15 cellular contexts compared by ENCODE assay signal in genomic region chr7:46290374-46291061, GRCh38.
DNase-seq lines count a peak whose midpoint lies in the region; ATAC-seq and TF ChIP-seq lines count a peak whose summit lies in the region.
"Had no signal": no experiment of that assay in that cellular context is flagged by ENCODE, and none has a peak within 500 bp of the region (broad histone marks: within the 10 kb centered on the region; RNA-seq: fewer than 3 reads in every experiment).

No MANE protein-coding gene starts in this region.

- in situ Hi-C loops in GM23248 (cut with MboI) = no loop called here

- H3K27ac Mint-ChIP-seq in neural crest cell (ENCODE audit: unreplicated experiment) = peak overlapping the region; percentile 30
- H3K27ac Mint-ChIP-seq: activated T-helper 17 cell treated with anti-CD3 and anti-CD28 coated beads, Interleukin-2, amount 50 U/mL, for 72 hours; CD4-positive, CD25-positive, alpha-beta regulatory T cell; naive thymus-derived CD4-positive, alpha-beta T cell had no signal

- H2AFZ ChIP-seq in GM23248 = peak overlapping the region; percentile 17; the same call in 1 of the 2 replicates
- H2AFZ ChIP-seq in OCI-LY3 (ENCODE audit: low read depth, low read length) = peak overlapping the region; percentile 6; the same call in 1 of the 2 replicates

- no peak overlapping the region for H3K4me3 Mint-ChIP-seq in neural crest cell
- H3K4me3 Mint-ChIP-seq: activated T-helper 17 cell treated with anti-CD3 and anti-CD28 coated beads, Interleukin-2, amount 50 U/mL, for 72 hours; CD4-positive, CD25-positive, alpha-beta regulatory T cell; naive thymus-derived CD4-positive, alpha-beta T cell had no signal

- peaks cover 30% of the 10 kb centered on the region for H3F3A ChIP-seq in GM23248 (ENCODE audit: insufficient read depth)

- H3K79me2 ChIP-seq in GM23248 (ENCODE audit: insufficient read depth) (no peaks in the 10 kb centered on the region), OCI-LY3 (ENCODE audit: low read length) (no peaks in the 10 kb centered on the region)

- intact Hi-C loops in prostate gland (cut with DNase I) = no loop called here
- intact Hi-C loops in Right ventricle myocardium superior (cut with DNase I) = no loop called here

- H3K4me1 ChIP-seq in GM23248 (ENCODE audit: insufficient read depth) (peaks cover 44% of the 10 kb centered on the region), OCI-LY3 (ENCODE audit: low read length) (peaks cover 32% of the 10 kb centered on the region), prostate gland (replicated peaks) (no peaks in the 10 kb centered on the region)
- H3K4me1 ChIP-seq: spleen had no signal

- H4K20me1 ChIP-seq in GM23248 (ENCODE audit: insufficient read depth) = no peaks in the 10 kb centered on the region
- H4K20me1 ChIP-seq in OCI-LY3 (ENCODE audit: insufficient read depth, low read length) = no peaks in the 10 kb centered on the region

- no peak for TF ChIP-seq POLR2A in prostate gland (IDR thresholded peaks at IDR 0.05)

- H3K9me3 ChIP-seq in GM23248 (ENCODE audit: low read depth) (no peaks in the 10 kb centered on the region), OCI-LY3 (ENCODE audit: insufficient read depth, low read length) (no peaks in the 10 kb centered on the region), prostate gland (no peaks in the 10 kb centered on the region)
- H3K9me3 ChIP-seq: spleen had no signal

- H3K27me3 Mint-ChIP-seq in neural crest cell (ENCODE audit: low read depth) = no peaks in the 10 kb centered on the region
- H3K27me3 Mint-ChIP-seq: activated T-helper 17 cell treated with anti-CD3 and anti-CD28 coated beads, Interleukin-2, amount 50 U/mL, for 72 hours; CD4-positive, CD25-positive, alpha-beta regulatory T cell had no signal

- DNase-seq in GM23248 (no peak), neural crest cell (ENCODE audit: low read depth, low spot score) (no peak), NCI-H82 (lab: John Stamatoyannopoulos, UW) (no peak), prostate gland (ENCODE audit: low spot score) (no peak), Right ventricle myocardium superior (no peak)
- DNase-seq in activated CD8-positive, alpha-beta memory T cell treated with anti-CD3 and anti-CD28 coated beads for 24 hours = no peak
- DNase-seq: activated CD4-positive, CD25-positive, alpha-beta regulatory T cell treated with anti-CD3 and anti-CD28 coated beads, Interleukin-2, amount 50 U/mL, for 72 hours; CD4-positive, CD25-positive, alpha-beta regulatory T cell; central memory CD4-positive, alpha-beta T cell; MM.1S; naive thymus-derived CD4-positive, alpha-beta T cell; spleen had no signal

- H3K4me2 ChIP-seq in GM23248 (ENCODE audit: unreplicated experiment) (peak overlapping the region; percentile 80), OCI-LY3 (ENCODE audit: low read length) (peak overlapping the region; percentile 66)

- H3K9me2 ChIP-seq in GM23248 (ENCODE audit: insufficient read depth) = 0 out of 2 replicates have a peak, but pooled peaks cover 3% of the 10 kb centered on the region

- H3K4me3 ChIP-seq in GM23248 (no peak overlapping the region), OCI-LY3 (ENCODE audit: low read length) (peak overlapping the region; percentile 39), prostate gland (no peak overlapping the region)
- H3K4me3 ChIP-seq: spleen had no signal

- H3K36me3 ChIP-seq in GM23248 (ENCODE audit: low read depth) (no peaks in the 10 kb centered on the region), OCI-LY3 (replicated peaks; ENCODE audit: low read depth, low read length) (no peaks in the 10 kb centered on the region), prostate gland (no peaks in the 10 kb centered on the region)
- H3K36me3 ChIP-seq: spleen had no signal

- H3K27me3 ChIP-seq in GM23248 (replicated peaks; ENCODE audit: insufficient read depth) (no peaks in the 10 kb centered on the region), OCI-LY3 (ENCODE audit: low read depth, low read length) (no peaks in the 10 kb centered on the region), prostate gland (replicated peaks; ENCODE audit: insufficient read depth) (no peaks in the 10 kb centered on the region)
- H3K27me3 ChIP-seq: spleen had no signal

- peak overlapping the region; percentile 98 for H3K27ac ChIP-seq in GM23248
- H3K27ac ChIP-seq in OCI-LY3 (ENCODE audit: low read length) = peak overlapping the region; percentile 28
- H3K27ac ChIP-seq in prostate gland = no peak overlapping the region
- H3K27ac ChIP-seq: spleen had no signal

- no peaks in the 10 kb centered on the region for H3K36me3 Mint-ChIP-seq in neural crest cell (ENCODE audit: low read depth)
- H3K36me3 Mint-ChIP-seq: CD4-positive, CD25-positive, alpha-beta regulatory T cell; naive thymus-derived CD4-positive, alpha-beta T cell had no signal

- no peak for TF ChIP-seq CTCF in OCI-LY3 (IDR thresholded peaks at IDR 0.05; ENCODE audit: low read depth, low read length)
- no peak for TF ChIP-seq CTCF in neural crest cell (conservative IDR thresholded peaks at IDR 0.05)
- TF ChIP-seq CTCF in prostate gland (IDR thresholded peaks at IDR 0.05) = no peak

- peaks cover 44% of the 10 kb centered on the region for H3K4me1 Mint-ChIP-seq in neural crest cell
- H3K4me1 Mint-ChIP-seq: activated T-helper 17 cell treated with anti-CD3 and anti-CD28 coated beads, Interleukin-2, amount 50 U/mL, for 72 hours; CD4-positive, CD25-positive, alpha-beta regulatory T cell; naive thymus-derived CD4-positive, alpha-beta T cell had no signal

- peak; percentile 11 for ATAC-seq in GM18858 (IDR thresholded peaks at IDR 0.05; ENCODE audit: unreplicated experiment)
- ATAC-seq in Right ventricle myocardium superior (ENCODE audit: poor library complexity) = no peak
- ATAC-seq: naive thymus-derived CD4-positive, alpha-beta T cell had no signal

- H3K9ac ChIP-seq in GM23248 (peak overlapping the region; percentile 30; the same call in 1 of the 2 replicates), OCI-LY3 (ENCODE audit: low read length) (peak overlapping the region; percentile 11; the same call in 1 of the 2 replicates)

- H3K9me3 Mint-ChIP-seq in neural crest cell = no peaks in the 10 kb centered on the region

- WGBS in GM23248 (ENCODE audit: low coverage in 1 of 2, low lambda C conversion rate in 2 of 2, missing lambda C conversion rate in 2 of 2), 2 experiments = 52 to 62% methylated on average over 1 of the region's 1 CpG
- WGBS in prostate gland = 55% methylated on average over 1 of the region's 1 CpG

Comparison
In these comparisons a context has a peak if more than half of its experiments do, and no peak if none do; other contexts are left out.
1. H3K27ac ChIP-seq: peak in GM23248 (single experiment) and OCI-LY3 (single experiment); none in prostate gland (0 of 2).